In the genomic region with DNA sequence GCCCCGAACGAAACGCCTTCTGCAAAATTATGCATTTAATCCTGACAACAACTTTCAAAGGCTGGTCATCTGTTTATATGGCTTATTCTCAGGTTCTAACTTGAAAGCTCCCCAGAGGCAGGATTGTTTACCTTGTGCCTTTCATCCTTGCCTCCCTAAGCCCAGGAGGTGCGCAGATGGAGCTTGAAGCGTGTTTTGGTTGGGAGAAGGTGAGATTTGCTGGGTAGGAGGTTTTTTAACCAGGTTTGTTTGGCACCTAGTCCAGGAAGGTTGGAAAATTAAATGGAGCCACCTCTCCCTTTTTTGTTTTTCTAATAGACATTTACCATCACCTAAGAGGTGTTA, we compare ENCODE assay signal across 8 cellular contexts. TPM values are rescaled to one million over a fixed set of nuclear protein-coding genes. Genes with fewer than 3 reads are reported as not detected.
A peak's percentile ranks its signal among the peaks of the same experiment; 100 is the strongest.
DNase-seq lines count a peak whose midpoint lies in the region; ATAC-seq, FAIRE-seq and TF ChIP-seq lines count a peak whose summit lies in the region.

No MANE protein-coding gene starts in this region.

- dilution Hi-C loops in keratinocyte (cut with MboI; ENCODE audit: extremely low pct_ligation_motif_present, low sequenced_read_pairs) = no loop called here

- no peak for ATAC-seq in activated CD4-positive, alpha-beta T cell treated with anti-CD3 and anti-CD28 coated beads for 36 hours
- no peak for ATAC-seq in activated T-helper 17 cell treated with anti-CD3 and anti-CD28 coated beads, Interleukin-2, amount 50 U/mL, for 72 hours (replicated peaks)
- ATAC-seq in thoracic aorta (ENCODE audit: insufficient number of reproducible peaks, low FRiP score, low read depth) = no peak
- no peak for ATAC-seq in GM19035 (IDR thresholded peaks at IDR 0.05; ENCODE audit: unreplicated experiment)

- H3K27ac ChIP-seq in keratinocyte (ENCODE audit: control insufficient read depth, insufficient read depth, low read length) (peak overlapping the region; percentile 78), thoracic aorta (no peak overlapping the region)

- H3K4me3 Mint-ChIP-seq in activated CD4-positive, alpha-beta T cell treated with anti-CD3 and anti-CD28 coated beads for 36 hours = peak overlapping the region; percentile 96
- peak overlapping the region; percentile 93 for H3K4me3 Mint-ChIP-seq in activated T-helper 17 cell treated with anti-CD3 and anti-CD28 coated beads, Interleukin-2, amount 50 U/mL, for 72 hours

- no peak for DNase-seq in activated CD4-positive, alpha-beta T cell treated with anti-CD3 and anti-CD28 coated beads for 36 hours
- no peak for DNase-seq in activated CD4-positive, alpha-beta T cell treated with anti-CD3 and anti-CD28 coated beads for 1 hour
- DNase-seq in keratinocyte (ENCODE audit: low read depth, low spot score) = no peak
- no peak for DNase-seq in thoracic aorta (ENCODE audit: low spot score)
- no peak for DNase-seq in AG08395 (ENCODE audit: low spot score)
- no peak for DNase-seq in NCI-H1092 (lab: John Stamatoyannopoulos, UW)

- POLR2A ChIA-PET in activated CD4-positive, alpha-beta T cell treated with anti-CD3 and anti-CD28 coated beads for 36 hours (lab: Charles Lee) = no interaction called here

- H3K9me1 ChIP-seq in keratinocyte (ENCODE audit: control insufficient read depth, extremely low read depth, insufficient read depth, low read length) = peaks cover 3% of the 10 kb centered on the region

- intact Hi-C loops in activated CD4-positive, alpha-beta T cell treated with anti-CD3 and anti-CD28 coated beads for 36 hours (cut with DNase I, micrococcal nuclease) = loop anchor here (1.0 to 10.0 kb wide), 10 partner anchors 14 to 765 kb away; a partner anchor contains a TSS

- H3K27me3 ChIP-seq in keratinocyte (ENCODE audit: control insufficient read depth, extremely low read depth, insufficient read depth, low read length) (no peaks in the 10 kb centered on the region), thoracic aorta (replicated peaks; ENCODE audit: insufficient read depth) (no peaks in the 10 kb centered on the region)

- no peaks in the 10 kb centered on the region for H3K9me3 ChIP-seq in keratinocyte (ENCODE audit: control insufficient read depth, low read depth, low read length)
- no peaks in the 10 kb centered on the region for H3K9me3 ChIP-seq in thoracic aorta

- no peaks in the 10 kb centered on the region for H4K20me1 ChIP-seq in keratinocyte (ENCODE audit: control insufficient read depth, extremely low read depth, insufficient read depth, low read length)

- H3K4me1 ChIP-seq in keratinocyte (ENCODE audit: control insufficient read depth, extremely low read depth, insufficient read depth, low read length) (peaks cover 14% of the 10 kb centered on the region), thoracic aorta (ENCODE audit: control insufficient read depth in 1 of 2, low read depth in 2 of 2) (peaks cover 10 to 19% of the 10 kb centered on the region in 2 donors)

- peaks cover 20% of the 10 kb centered on the region for H3K36me3 Mint-ChIP-seq in activated CD4-positive, alpha-beta T cell treated with anti-CD3 and anti-CD28 coated beads for 36 hours (ENCODE audit: low read depth)
- peaks cover 33% of the 10 kb centered on the region for H3K36me3 Mint-ChIP-seq in activated T-helper 17 cell treated with anti-CD3 and anti-CD28 coated beads, Interleukin-2, amount 50 U/mL, for 72 hours (ENCODE audit: low read depth)

- H3K9me3 Mint-ChIP-seq in activated CD4-positive, alpha-beta T cell treated with anti-CD3 and anti-CD28 coated beads for 36 hours (ENCODE audit: low read depth) = no peaks in the 10 kb centered on the region
- no peaks in the 10 kb centered on the region for H3K9me3 Mint-ChIP-seq in activated T-helper 17 cell treated with anti-CD3 and anti-CD28 coated beads, Interleukin-2, amount 50 U/mL, for 72 hours

- CTCF ChIA-PET in activated CD4-positive, alpha-beta T cell treated with anti-CD3 and anti-CD28 coated beads for 36 hours (lab: Charles Lee) = interaction anchor here (0.7 to 5.0 kb wide), 7 partner anchors 14 to 374 kb away, joined by 3 to 32 read pairs (median 3); no protein-coding TSS in a partner anchor

- H2AFZ ChIP-seq in keratinocyte (ENCODE audit: control insufficient read depth, low read length) = peak overlapping the region; percentile 96

- FAIRE-seq in keratinocyte (lab: Jason Lieb, UNC) = no peak

- peaks cover 39% of the 10 kb centered on the region for H3K4me1 Mint-ChIP-seq in activated CD4-positive, alpha-beta T cell treated with anti-CD3 and anti-CD28 coated beads for 36 hours
- peaks cover 36% of the 10 kb centered on the region for H3K4me1 Mint-ChIP-seq in activated T-helper 17 cell treated with anti-CD3 and anti-CD28 coated beads, Interleukin-2, amount 50 U/mL, for 72 hours

- H3K79me2 ChIP-seq in keratinocyte (ENCODE audit: control insufficient read depth, insufficient read depth, low read length) = peaks cover 35% of the 10 kb centered on the region

- H3K27me3 Mint-ChIP-seq in activated CD4-positive, alpha-beta T cell treated with anti-CD3 and anti-CD28 coated beads for 36 hours = no peaks in the 10 kb centered on the region
- no peaks in the 10 kb centered on the region for H3K27me3 Mint-ChIP-seq in activated T-helper 17 cell treated with anti-CD3 and anti-CD28 coated beads, Interleukin-2, amount 50 U/mL, for 72 hours

- H3K36me3 ChIP-seq in keratinocyte (ENCODE audit: control insufficient read depth in 2 of 2, extremely low read depth in 1 of 2, insufficient read depth in 2 of 2, low read length in 2 of 2) (peaks cover 6 to 9% of the 10 kb centered on the region in 2 experiments), thoracic aorta (no peaks in the 10 kb centered on the region)

- H3K9ac ChIP-seq in keratinocyte (ENCODE audit: control insufficient read depth, extremely low read depth, insufficient read depth, low read length) = peak overlapping the region; percentile 90

- H3K4me3 ChIP-seq in keratinocyte (ENCODE audit: control insufficient read depth in 2 of 3, extremely low read depth in 1 of 3, insufficient read depth in 2 of 3, low read depth in 1 of 3, low read length in 3 of 3) (peak overlapping the region; percentile 65 to 81 (median 66)), thoracic aorta (peak overlapping the region; percentile 84)

- H3K4me2 ChIP-seq in keratinocyte (ENCODE audit: control insufficient read depth, extremely low read depth, insufficient read depth, low read depth, low read length) = peak overlapping the region; percentile 83

- H3K27ac Mint-ChIP-seq in activated CD4-positive, alpha-beta T cell treated with anti-CD3 and anti-CD28 coated beads for 36 hours = peak overlapping the region; percentile 97
- H3K27ac Mint-ChIP-seq in activated T-helper 17 cell treated with anti-CD3 and anti-CD28 coated beads, Interleukin-2, amount 50 U/mL, for 72 hours = peak overlapping the region; percentile 93

- TF ChIP-seq CTCF in keratinocyte (optimal IDR thresholded peaks at IDR 0.05 in 1 of 3, IDR thresholded peaks at IDR 0.05 in 1 of 3, conservative IDR thresholded peaks at IDR 0.05 in 1 of 3; ENCODE audit: extremely low read depth in 1 of 3, insufficient read depth in 2 of 3, low read length in 3 of 3) = no peak
- no peak for TF ChIP-seq CTCF in thoracic aorta (IDR thresholded peaks at IDR 0.05)

RNA-seq across cellular contexts. Expression of a gene that starts 0.7 kb away (rescaled TPM):
- total RNA-seq in activated CD4-positive, alpha-beta T cell treated with anti-CD3 and anti-CD28 coated beads for 36 hours = 10 to 100 TPM; 17.8 to 19.4 TPM
- 10 to 100 TPM in 1 of 2 donors, 1 to 10 TPM in 1; 8.9 to 20.2 TPM for total RNA-seq in activated T-helper 17 cell treated with anti-CD3 and anti-CD28 coated beads, Interleukin-2, amount 50 U/mL, for 72 hours
- 15.9 to 23.8 TPM (median 15.9 TPM) in 3 replicates for polyA plus RNA-seq in keratinocyte
- 5.3 TPM for polyA plus RNA-seq in keratinocyte (2011; ENCODE audit: low read depth)
- polyA plus RNA-seq in keratinocyte (2011; cell fraction: cytosol; rRNA removed) = 7.8 and 14.9 TPM in 2 replicates
- 30.1 and 32.1 TPM in 2 replicates for polyA plus RNA-seq in keratinocyte (2011; cell fraction: nucleus; rRNA removed)
- 11.2 and 13.8 TPM in 2 replicates for polyA plus RNA-seq in keratinocyte (2012; ENCODE audit: low replicate concordance)
- 5.2 to 24.3 TPM (median 9.2 TPM) in 3 replicates for polyA minus RNA-seq in keratinocyte
- polyA minus RNA-seq in keratinocyte (2011; cell fraction: cytosol; rRNA and poly(A)+ RNA removed) = 7.5 TPM
- polyA minus RNA-seq in keratinocyte (2011; cell fraction: nucleus; rRNA and poly(A)+ RNA removed) = 13.9 and 22.0 TPM in 2 replicates
- total RNA-seq in thoracic aorta = 10 to 100 TPM; 17.8 to 31.5 TPM
